In the genomic region with DNA sequence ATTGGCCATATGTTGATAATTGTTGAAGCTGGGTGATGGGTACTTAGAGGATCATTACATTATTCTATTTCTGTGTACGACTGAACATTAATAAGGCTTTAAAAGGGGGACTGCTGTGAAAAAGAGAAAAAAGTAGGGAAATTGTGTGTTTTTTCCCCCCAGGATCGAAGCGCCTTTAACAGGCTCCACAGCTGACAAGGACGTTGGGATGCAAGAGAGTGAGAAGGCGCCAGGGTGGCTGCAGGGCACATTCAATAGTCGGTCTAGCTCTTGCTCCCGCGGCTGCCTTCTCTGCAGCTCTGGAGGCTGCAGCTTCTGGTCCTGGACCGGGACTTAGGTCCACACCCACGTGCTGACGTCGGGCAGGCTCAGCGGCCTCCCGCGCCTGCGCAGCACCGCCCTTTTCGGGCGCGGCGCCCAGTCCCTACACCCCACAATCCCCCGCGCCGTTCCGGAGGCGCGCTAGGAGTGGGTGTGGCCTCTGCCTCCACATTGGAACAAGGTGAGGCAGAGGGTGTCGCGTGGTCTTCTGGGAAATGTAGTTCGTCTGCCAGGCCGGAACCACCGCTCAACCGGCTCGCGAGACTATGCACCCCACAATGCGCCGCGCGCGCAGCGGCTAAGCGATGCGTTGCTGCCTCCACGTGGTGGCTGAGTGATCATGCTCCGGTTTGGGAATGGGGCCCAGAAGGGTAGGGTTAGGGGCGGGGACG, we compare ENCODE assay signal across 8 cellular contexts. TPM values are rescaled to one million over a fixed set of nuclear protein-coding genes. Genes with fewer than 3 reads are reported as not detected.
DNase-seq lines count a peak whose midpoint lies in the region; ATAC-seq and TF ChIP-seq lines count a peak whose summit lies in the region.

No MANE protein-coding gene starts in this region.

- TF ChIP-seq CTCF in right lobe of liver (IDR thresholded peaks at IDR 0.05): peak; percentile 69 to 96 (median 81)

- H3K36me3 ChIP-seq in CD4-positive, CD25-positive, alpha-beta regulatory T cell (ENCODE audit: control insufficient read depth, insufficient read depth, low read length): no peaks in the 10 kb centered on the region
- H3K36me3 ChIP-seq in right lobe of liver: no peaks in the 10 kb centered on the region

- H3K4me1 ChIP-seq in CD4-positive, CD25-positive, alpha-beta regulatory T cell (ENCODE audit: control insufficient read depth, insufficient read depth, low read length, poor library complexity, severe bottlenecking): peaks cover 36% of the 10 kb centered on the region
- peaks cover 0 to 15% (median 4%) of the 10 kb centered on the region in 4 donors for H3K4me1 ChIP-seq in right lobe of liver

- H3K4me3 ChIP-seq in CD4-positive, CD25-positive, alpha-beta regulatory T cell (ENCODE audit: low read depth, low read length): peak overlapping the region; percentile 82
- no peak overlapping the region for H3K4me3 ChIP-seq in right lobe of liver

- H3K27ac Mint-ChIP-seq in CD4-positive, CD25-positive, alpha-beta regulatory T cell: peak overlapping the region; percentile 72 to 93 (median 90)

- H3K27me3 ChIP-seq in CD4-positive, CD25-positive, alpha-beta regulatory T cell (ENCODE audit: control insufficient read depth, insufficient read depth, low read length): no peaks in the 10 kb centered on the region
- no peaks in the 10 kb centered on the region for H3K27me3 ChIP-seq in right lobe of liver

- H3K27ac ChIP-seq in CD4-positive, CD25-positive, alpha-beta regulatory T cell (ENCODE audit: insufficient read depth, low read length, poor library complexity, severe bottlenecking): peak overlapping the region; percentile 84
- peak overlapping the region in 2 of 3 donors; percentile 25 to 37 for H3K27ac ChIP-seq in right lobe of liver

- H3K4me3 Mint-ChIP-seq in CD4-positive, CD25-positive, alpha-beta regulatory T cell: peak overlapping the region; percentile 46 to 86 (median 84)

- no peaks in the 10 kb centered on the region for H3K36me3 Mint-ChIP-seq in CD4-positive, CD25-positive, alpha-beta regulatory T cell

- no peaks in the 10 kb centered on the region for H3K9me3 Mint-ChIP-seq in CD4-positive, CD25-positive, alpha-beta regulatory T cell

- H3K4me1 Mint-ChIP-seq in CD4-positive, CD25-positive, alpha-beta regulatory T cell: peaks cover 6 to 57% (median 27%) of the 10 kb centered on the region in 4 donors

- ATAC-seq in CD4-positive, CD25-positive, alpha-beta regulatory T cell (ENCODE audit: low read depth in 2 of 2): peak; percentile 97 to 99
- peak; percentile 93 for ATAC-seq in GM19372 (IDR thresholded peaks at IDR 0.05; ENCODE audit: low read depth, unreplicated experiment)
- peak; percentile 88 for ATAC-seq in HG03558 (IDR thresholded peaks at IDR 0.05; ENCODE audit: extremely low read depth, unreplicated experiment)
- ATAC-seq in right lobe of liver: peak; percentile 98 to 99 (median 98)

- intact Hi-C loops in right lobe of liver (cut with DNase I): no loop called here

- peak; percentile 91 for TF ChIP-seq POLR2A in right lobe of liver (IDR thresholded peaks at IDR 0.05)

- no peaks in the 10 kb centered on the region for H3K9me3 ChIP-seq in CD4-positive, CD25-positive, alpha-beta regulatory T cell (ENCODE audit: control insufficient read depth in 2 of 2, low read length in 2 of 2)
- H3K9me3 ChIP-seq in right lobe of liver: no peaks in the 10 kb centered on the region

- peaks cover 7% of the 10 kb centered on the region for H3K27me3 Mint-ChIP-seq in CD4-positive, CD25-positive, alpha-beta regulatory T cell

- peak; percentile 100 for DNase-seq in CD4-positive, CD25-positive, alpha-beta regulatory T cell
- DNase-seq in NCI-H748 (lab: John Stamatoyannopoulos, UW; ENCODE audit: unreplicated experiment) (peak; percentile 100), dermis microvascular lymphatic vessel endothelial cell (ENCODE audit: low read depth in 2 of 2) (peak; percentile 99 to 100), right lobe of liver (peak; percentile 99)
- peak; percentile 98 to 99 for DNase-seq in activated CD4-positive, alpha-beta T cell treated with anti-CD3 and anti-CD28 coated beads, Interleukin-2, amount 50 U/mL, for 4 hours
- peak; percentile 96 to 100 for DNase-seq in stimulated activated CD4-positive, alpha-beta T cell treated with anti-CD3 and anti-CD28 coated beads, Interleukin-4, amount 100 ng/mL, for 4 hours

- under 1% methylated on average over 26 of the region's 47 CpGs for WGBS in right lobe of liver (ENCODE audit: insufficient coverage, low coverage, low lambda C conversion rate, missing lambda C conversion rate)

RNA-seq across cellular contexts. Expression of a gene that starts 4.9 kb away (rescaled TPM):
- total RNA-seq in CD4-positive, CD25-positive, alpha-beta regulatory T cell: 7.7 TPM
- polyA plus RNA-seq in CD4-positive, CD25-positive, alpha-beta regulatory T cell: 1 to 10 TPM in 1 of 4 donors, under 1 TPM in 3; 0.63 to 1.4 (median 0.84) TPM
- 0.77 and 2.9 TPM in 2 replicates for total RNA-seq in dermis microvascular lymphatic vessel endothelial cell
- 1 to 10 TPM; 5.6 to 8.6 (median 7.0) TPM for total RNA-seq in right lobe of liver

RNA-seq across cellular contexts. Expression of a gene that starts 23.2 kb away (rescaled TPM):
- not detected for total RNA-seq in CD4-positive, CD25-positive, alpha-beta regulatory T cell
- 1 to 10 TPM in 3 of 4 donors, under 1 TPM in 1; 0.49 to 6.9 (median 2.1) TPM for polyA plus RNA-seq in CD4-positive, CD25-positive, alpha-beta regulatory T cell
- total RNA-seq in dermis microvascular lymphatic vessel endothelial cell (not detected in 2 replicates), right lobe of liver (10 to 100 TPM; 15.6 to 77.8 (median 29.7) TPM)

RNA-seq across cellular contexts. Expression of a gene that starts 29.0 kb away (rescaled TPM):
- total RNA-seq in CD4-positive, CD25-positive, alpha-beta regulatory T cell: 104 TPM
- polyA plus RNA-seq in CD4-positive, CD25-positive, alpha-beta regulatory T cell: 100 to 1,000 TPM; 640 to 863 (median 760) TPM
- total RNA-seq in dermis microvascular lymphatic vessel endothelial cell (0.38 and 0.39 TPM in 2 replicates), right lobe of liver (1 to 10 TPM in 5 of 6 experiments, not detected in 1; 1.7 to 4.2 (median 2.4) TPM)

RNA-seq across cellular contexts. Expression of a gene that starts 31.0 kb away (rescaled TPM):
- total RNA-seq in CD4-positive, CD25-positive, alpha-beta regulatory T cell: 120 TPM
- 1 to 10 TPM; 2.7 to 4.2 (median 3.6) TPM for polyA plus RNA-seq in CD4-positive, CD25-positive, alpha-beta regulatory T cell
- total RNA-seq in dermis microvascular lymphatic vessel endothelial cell (1.4 and 2.8 TPM in 2 replicates), right lobe of liver (1 to 10 TPM; 1.0 to 2.6 (median 1.7) TPM)

Comparison
In these comparisons a context has a peak if more than half of its experiments do, and no peak if none do; other contexts are left out.
1. RNA of a gene that starts 23.2 kb away (total RNA-seq): 15.6 to 77.8 TPM in right lobe of liver; not detected in CD4-positive, CD25-positive, alpha-beta regulatory T cell (single experiment) and not detected in dermis microvascular lymphatic vessel endothelial cell; every median in the first group is over 10 times any median in the second.
2. RNA of a gene that starts 29.0 kb away (total RNA-seq): 104 TPM in CD4-positive, CD25-positive, alpha-beta regulatory T cell (single experiment); 1.7 to 4.2 TPM in right lobe of liver and 0.38 to 0.39 TPM in dermis microvascular lymphatic vessel endothelial cell; every median in the first group is over 10 times any median in the second.
3. Peak in every context shown above with its lines, with median percentiles within 50 percentile points of each other: ATAC-seq and DNase-seq.